10 cellular contexts compared by ENCODE assay signal in genomic region chr1:91124989-91125417, GRCh38.
DNase-seq lines count a peak whose midpoint lies in the region; ATAC-seq, FAIRE-seq and TF ChIP-seq lines count a peak whose summit lies in the region.
"Had no signal": no experiment of that assay in that cellular context is flagged by ENCODE, and none has a peak within 500 bp of the region (broad histone marks: within the 10 kb centered on the region; RNA-seq: fewer than 3 reads in every experiment).

No MANE protein-coding gene starts in this region.

- H3K4me1 ChIP-seq in pancreas: no peaks in the 10 kb centered on the region

- intact Hi-C loops in pancreas (cut with DNase I): no loop called here

- H3K4me3 ChIP-seq in pancreas: no peak overlapping the region
- H3K4me3 ChIP-seq: cardiac muscle cell had no signal

- no peak for FAIRE-seq in pancreas (lab: Jason Lieb, UNC)

- H3K9me3 ChIP-seq in pancreas: no peaks in the 10 kb centered on the region

- H3K36me3 ChIP-seq in pancreas: no peaks in the 10 kb centered on the region
- H3K36me3 ChIP-seq: cardiac muscle cell had no signal

- H3K27ac ChIP-seq in pancreas: no peak overlapping the region
- H3K27ac ChIP-seq: cardiac muscle cell had no signal

- H3K27me3 ChIP-seq in pancreas: no peaks in the 10 kb centered on the region
- H3K27me3 ChIP-seq: cardiac muscle cell had no signal

- 55 to 60% methylated on average over 3 of the region's 3 CpGs for WGBS in pancreas, 2 donors

- DNase-seq in stimulated activated CD4-positive, alpha-beta T cell treated with anti-CD3 and anti-CD28 coated beads, Interleukin-15, amount 100 ng/mL, for 48 hours (ENCODE audit: low read depth in 2 of 2): peak; percentile 28 to 44
- no peak for DNase-seq in stimulated activated CD4-positive, alpha-beta T cell treated with anti-CD3 and anti-CD28 coated beads, Interleukin-12 subunit alpha, Interleukin-12 subunit beta, amount 100 ng/mL, for 4 hours
- DNase-seq in NCI-H510A treated with DMSO at 0.1 percent for 48 hours (lab: John Stamatoyannopoulos, UW) (peak; percentile 60), medulla oblongata (ENCODE audit: extremely low spot score) (peak; percentile 6), pancreas (no peak), germinal center (ENCODE audit: low spot score) (no peak), AG08396 (ENCODE audit: low spot score) (no peak)
- DNase-seq: occipital lobe had no signal

- no peak for ATAC-seq in pancreas
- no peak for ATAC-seq in GM18861 (IDR thresholded peaks at IDR 0.05; ENCODE audit: unreplicated experiment)

- no peak for TF ChIP-seq CTCF in pancreas (IDR thresholded peaks at IDR 0.05)

Comparison
In these comparisons a context has a peak if more than half of its experiments do, and no peak if none do; other contexts are left out.
1. DNase-seq: peak in stimulated activated CD4-positive, alpha-beta T cell treated with anti-CD3 and anti-CD28 coated beads, Interleukin-15, amount 100 ng/mL, for 48 hours (2 of 2), NCI-H510A treated with DMSO at 0.1 percent for 48 hours (single experiment) and medulla oblongata (single experiment); none in stimulated activated CD4-positive, alpha-beta T cell treated with anti-CD3 and anti-CD28 coated beads, Interleukin-12 subunit alpha, Interleukin-12 subunit beta, amount 100 ng/mL, for 4 hours (single experiment), pancreas (0 of 6), germinal center (single experiment) and AG08396 (single experiment).